ENCODE assay signal across 11 cellular contexts in the genomic region with DNA sequence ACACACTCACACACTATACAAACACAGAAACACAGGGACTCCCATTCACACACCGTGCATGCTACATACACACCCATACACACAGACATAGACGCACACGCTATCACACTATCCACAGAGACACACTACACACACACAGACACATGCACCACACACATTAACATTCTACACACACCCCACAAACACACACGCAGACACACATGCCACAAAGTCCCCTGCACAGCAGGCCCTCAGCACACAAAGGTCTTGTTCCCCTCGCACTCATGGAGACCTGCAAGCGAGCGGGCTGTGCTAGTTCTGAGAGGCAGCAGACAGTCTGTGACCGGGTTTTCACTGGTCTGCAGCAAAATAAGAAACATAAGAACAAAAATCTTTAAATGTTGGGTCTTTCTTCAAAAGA.
"Had no signal": no experiment of that assay in that cellular context is flagged by ENCODE, and none has a peak within 500 bp of the region (broad histone marks: within the 10 kb centered on the region; RNA-seq: fewer than 3 reads in every experiment).

No MANE protein-coding gene starts in this region.

- H3K4me2 ChIP-seq: KMS-11 had no signal

- DNase-seq: GM23248, GOT3, H7, HFFc6, KBM-7 had no signal

- H3K4me1 ChIP-seq: HAP-1 had no signal

- ATAC-seq: HCT116, HepG2 had no signal

- H3K9ac ChIP-seq: GM23248, KMS-11 had no signal

- H3K4me3 Mint-ChIP-seq: HFFc6, IgD-negative memory B cell had no signal

- H3K36me3 ChIP-seq: HAP-1 had no signal

- H3K27ac ChIP-seq: GM23248, HL-60, KMS-11 had no signal

- H3K4me3 ChIP-seq: GM23248, HAP-1 had no signal

- H3K27ac Mint-ChIP-seq: HFFc6, IgD-negative memory B cell had no signal

- H3K4me1 Mint-ChIP-seq: IgD-negative memory B cell had no signal

- H2AFZ ChIP-seq: GM23248 had no signal

- H3K27me3 Mint-ChIP-seq: IgD-negative memory B cell had no signal
